12 cellular contexts compared by ENCODE assay signal in the genomic region with DNA sequence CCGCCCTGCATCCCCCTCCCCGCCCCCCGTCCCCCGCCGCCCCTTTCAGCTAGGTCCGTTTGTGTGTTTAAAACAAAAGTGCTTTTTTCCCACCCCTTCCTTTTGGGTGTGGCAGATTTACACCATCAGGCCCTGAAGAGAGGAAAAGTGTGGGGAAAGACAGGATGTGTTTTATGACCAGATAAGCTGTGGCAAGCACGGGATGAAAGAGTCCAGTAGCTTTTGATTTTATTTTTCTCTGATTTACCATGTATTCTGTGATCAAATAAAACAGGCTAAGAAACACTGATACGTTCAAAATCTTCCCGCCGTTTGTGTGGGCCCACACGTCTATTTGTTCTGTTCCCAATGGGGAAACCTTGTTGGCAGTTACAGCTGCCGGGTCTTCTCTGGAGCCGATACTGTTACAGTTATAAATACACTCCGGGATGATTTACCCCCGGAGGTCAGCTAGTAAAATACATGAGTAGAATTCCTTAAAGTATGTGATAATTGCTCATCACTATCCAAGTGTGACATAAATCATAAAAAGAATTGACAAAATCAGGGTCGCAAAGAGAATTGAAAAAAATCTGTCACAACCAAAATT. TPM values are rescaled to one million over a fixed set of nuclear protein-coding genes. Genes with fewer than 3 reads are reported as not detected.
A peak's percentile ranks its signal among the peaks of the same experiment; 100 is the strongest.
DNase-seq lines count a peak whose midpoint lies in the region; ATAC-seq and TF ChIP-seq lines count a peak whose summit lies in the region.
"Had no signal": no experiment of that assay in that cellular context is flagged by ENCODE, and none has a peak within 500 bp of the region (broad histone marks: within the 10 kb centered on the region; RNA-seq: fewer than 3 reads in every experiment).

No MANE protein-coding gene starts in this region.

- DNase-seq in HEK293T (ENCODE audit: extremely low spot score) (no peak), SW480 (ENCODE audit: low spot score) (peak; percentile 77), left ventricle myocardium inferior (no peak), spleen (no peak), iPS-NIHi7 (ENCODE audit: extremely low spot score) (no peak)
- DNase-seq: activated CD4-positive, CD25-positive, alpha-beta regulatory T cell; activated naive CD4-positive, alpha-beta T cell; NCI-H2107; RPMI8226; stimulated activated CD4-positive, alpha-beta T cell treated with anti-CD3 and anti-CD28 coated beads, Interleukin-2, amount 100 ng/mL, for 48 hours had no signal

- H3K4me1 ChIP-seq in left ventricle myocardium inferior (peaks cover 6% of the 10 kb centered on the region), spleen (peaks cover 0 to 14% (median 2%) of the 10 kb centered on the region in 6 donors)

- TF ChIP-seq CTCF in left ventricle myocardium inferior (IDR thresholded peaks at IDR 0.05; ENCODE audit: borderline replicate concordance) (no peak), spleen (IDR thresholded peaks at IDR 0.05 in 8 of 11, conservative IDR thresholded peaks at IDR 0.05 in 3 of 11) (no peak)

- peak in 1 of 3 donors; percentile 11 for TF ChIP-seq POLR2A in spleen (IDR thresholded peaks at IDR 0.05)

- H3K36me3 ChIP-seq in left ventricle myocardium inferior (no peaks in the 10 kb centered on the region), spleen (no peaks in the 10 kb centered on the region)

- H3K4me3 ChIP-seq in left ventricle myocardium inferior (peak overlapping the region; percentile 29), spleen (peak overlapping the region in 1 of 8 donors; percentile 30)

- intact Hi-C loops in left ventricle myocardium inferior (cut with micrococcal nuclease) (no loop called here), spleen (cut with DNase I; ENCODE audit: low total_unique reads) (no loop called here)

- CTCF ChIA-PET in HEK293T (lab: Yijun Ruan, JAX) = interaction anchor here (0.6 to 0.7 kb wide), 3 partner anchors 10 to 1070 kb away, joined by 3 read pairs; no protein-coding TSS in a partner anchor

- no peaks in the 10 kb centered on the region for H3K27me3 ChIP-seq in left ventricle myocardium inferior (ENCODE audit: low read depth)
- H3K27me3 ChIP-seq in spleen (replicated peaks in 1 of 7) = peaks cover 0 to 8% (median 0%) of the 10 kb centered on the region in 7 donors

- POLR2A ChIA-PET in HEK293T (lab: Yijun Ruan, JAX) = interaction anchor here (1.1 to 4.1 kb wide), 2 partner anchors 11 to 40 kb away, joined by 3 to 29 read pairs; partner anchors contain the start of genes ANKRD37 and LRP2BP

- H3K9me3 ChIP-seq in left ventricle myocardium inferior (replicated peaks) (peaks cover 10% of the 10 kb centered on the region), spleen (peaks cover 0 to 10% (median 8%) of the 10 kb centered on the region in 8 donors)

- 14 to 30% (median 16%) methylated on average over 16 of the region's 16 CpGs for WGBS in spleen, 5 donors

- ATAC-seq in GM21381 (IDR thresholded peaks at IDR 0.05; ENCODE audit: unreplicated experiment) (no peak), esophagus mucosa (no peak)

- peak overlapping the region; percentile 54 for H3K27ac ChIP-seq in left ventricle myocardium inferior (replicated peaks)
- peak overlapping the region; percentile 28 to 83 (median 77) for H3K27ac ChIP-seq in spleen

TF ChIP-seq in HEK293T, 16 proteins besides CTCF, POLR2A, EP300 and RAD21:
- TF ChIP-seq CTBP1 (IDR thresholded peaks at IDR 0.05; ENCODE audit: borderline replicate concordance) (no peak), ELF4 (IDR thresholded peaks at IDR 0.05) (no peak), FOXM1 (IDR thresholded peaks at IDR 0.05; ENCODE audit: borderline replicate concordance) (no peak)
- TF ChIP-seq, protein P1, sequence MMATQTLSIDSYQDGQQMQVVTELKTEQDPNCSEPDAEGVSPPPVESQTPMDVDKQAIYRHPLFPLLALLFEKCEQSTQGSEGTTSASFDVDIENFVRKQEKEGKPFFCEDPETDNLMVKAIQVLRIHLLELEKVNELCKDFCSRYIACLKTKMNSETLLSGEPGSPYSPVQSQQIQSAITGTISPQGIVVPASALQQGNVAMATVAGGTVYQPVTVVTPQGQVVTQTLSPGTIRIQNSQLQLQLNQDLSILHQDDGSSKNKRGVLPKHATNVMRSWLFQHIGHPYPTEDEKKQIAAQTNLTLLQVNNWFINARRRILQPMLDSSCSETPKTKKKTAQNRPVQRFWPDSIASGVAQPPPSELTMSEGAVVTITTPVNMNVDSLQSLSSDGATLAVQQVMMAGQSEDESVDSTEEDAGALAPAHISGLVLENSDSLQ (IDR thresholded peaks at IDR 0.05) = 0 out of 2 replicates have a peak, but pooled peaks have one; percentile 8

RNA-seq across cellular contexts. Expression of gene LRP2BP, which starts 10.8 kb away (rescaled TPM):
- total RNA-seq in left ventricle myocardium inferior = 2.8 TPM
- 1 to 10 TPM in 5 of 7 donors, under 1 TPM in 2; 0.47 to 2.4 (median 1.2) TPM for total RNA-seq in spleen
- under 1 TPM; 0.17 to 0.48 (median 0.29) TPM for polyA plus RNA-seq in spleen
- total RNA-seq in esophagus mucosa = 0.60 TPM

RNA-seq across cellular contexts. Expression of gene ANKRD37, which starts 11.7 kb away (rescaled TPM):
- total RNA-seq in left ventricle myocardium inferior (18.0 TPM), spleen (10 to 100 TPM in 3 of 7 donors, 1 to 10 TPM in 4; 6.9 to 21.1 (median 8.9) TPM), esophagus mucosa (36.3 TPM)
- 10 to 100 TPM in 2 of 3 donors, 1 to 10 TPM in 1; 6.0 to 12.0 (median 10.5) TPM for polyA plus RNA-seq in spleen

RNA-seq across cellular contexts. Expression of gene UFSP2, which starts 40.8 kb away (rescaled TPM):
- 51.2 TPM for total RNA-seq in left ventricle myocardium inferior
- 10 to 100 TPM; 19.9 to 44.1 (median 26.3) TPM for total RNA-seq in spleen
- 10 to 100 TPM; 11.0 to 16.9 (median 13.4) TPM for polyA plus RNA-seq in spleen
- 28.3 TPM for total RNA-seq in esophagus mucosa
